27 cellular contexts compared by ENCODE assay signal in genomic region chr15:32991544-32992192, GRCh38.
A peak's percentile ranks its signal among the peaks of the same experiment; 100 is the strongest.
DNase-seq lines count a peak whose midpoint lies in the region; FAIRE-seq and TF ChIP-seq lines count a peak whose summit lies in the region.
"Had no signal": no experiment of that assay in that cellular context is flagged by ENCODE, and none has a peak within 500 bp of the region (broad histone marks: within the 10 kb centered on the region; RNA-seq: fewer than 3 reads in every experiment).

No MANE protein-coding gene starts in this region.

- intact Hi-C loops in uterus (cut with DNase I; ENCODE audit: low total_unique reads): loop anchor here (10.0 kb wide), 1 partner anchor 327 kb away; no protein-coding TSS in a partner anchor

- peak; percentile 10 for DNase-seq in NCI-H2227 (lab: John Stamatoyannopoulos, UW; ENCODE audit: unreplicated experiment)
- DNase-seq in uterus: peak; percentile 20 to 28
- no peak for DNase-seq in EL
- no peak for DNase-seq in NCI-H187 (lab: John Stamatoyannopoulos, UW)
- DNase-seq in SIG-M5 treated with dmso at 0.1 percent for 504 hours (lab: John Stamatoyannopoulos, UW; ENCODE audit: unreplicated experiment): no peak
- DNase-seq: AML-193; Caco-2; CD4-positive, alpha-beta memory T cell; DMS 273 treated with DMSO at 0.1 percent for 48 hours; DMS79; GF-D8; Kasumi-1; NCI-H1092 treated with DMSO at 0.1 percent for 48 hours; NCI-H1436; NCI-H187 treated with DMSO at 0.1 percent for 48 hours; NCI-H2107; NCI-H446 treated with DMSO at 0.1 percent for 48 hours; SIG-M5; SK-N-SH; SW 1271 had no signal

- no peaks in the 10 kb centered on the region for H3K9me3 ChIP-seq in uterus
- H3K9me3 ChIP-seq: Caco-2, SK-N-SH had no signal

- no peak for TF ChIP-seq CTCF in uterus (IDR thresholded peaks at IDR 0.05)

- H3K27ac ChIP-seq in ACC112 (ENCODE audit: low read depth, low read length) (no peak overlapping the region), uterus (peak overlapping the region in 1 of 2 donors; percentile 7)
- H3K27ac ChIP-seq: BLaER1 treated with 17β-estradiol and CSF1 and Interleukin-3, amounts not matched to agents 10 nM and 100 nM had no signal

- peak; percentile 41 for FAIRE-seq in islet of Langerhans (lab: Jason Lieb, UNC)
- FAIRE-seq: GM12892, HepG2, K562, RCC 7860 had no signal

- H3K36me3 ChIP-seq in ACC112 (ENCODE audit: insufficient read depth, low read length) (no peaks in the 10 kb centered on the region), uterus (no peaks in the 10 kb centered on the region)

- H3K4me3 ChIP-seq in ACC112 (ENCODE audit: low read depth, low read length) (no peak overlapping the region), uterus (no peak overlapping the region)
- H3K4me3 ChIP-seq: BLaER1 treated with 17β-estradiol and CSF1 and Interleukin-3, amounts not matched to agents 10 nM and 100 nM; K562 had no signal

- peak overlapping the region; percentile 29 for H2AFZ ChIP-seq in ACC112 (ENCODE audit: low read length, unreplicated experiment)

- no peak for TF ChIP-seq POLR2A in uterus (IDR thresholded peaks at IDR 0.05)

- H3K79me2 ChIP-seq in ACC112 (ENCODE audit: control insufficient read depth, insufficient read depth, low read length, unreplicated experiment): no peaks in the 10 kb centered on the region

- peaks cover 6% of the 10 kb centered on the region for H3K4me1 ChIP-seq in ACC112 (ENCODE audit: control insufficient read depth, insufficient read depth, low read length, unreplicated experiment)
- H3K4me1 ChIP-seq in uterus: peaks cover 0 to 4% of the 10 kb centered on the region in 2 donors
- H3K4me1 ChIP-seq: BLaER1 treated with 17β-estradiol and CSF1 and Interleukin-3, amounts not matched to agents 10 nM and 100 nM; Caco-2 had no signal

- H3K27me3 ChIP-seq in ACC112 (ENCODE audit: insufficient read depth, low read length): no peaks in the 10 kb centered on the region
- H3K27me3 ChIP-seq in uterus: no peaks in the 10 kb centered on the region
- H3K27me3 ChIP-seq: BLaER1 treated with 17β-estradiol and CSF1 and Interleukin-3, amounts not matched to agents 10 nM and 100 nM had no signal

Comparison
In these comparisons a context has a peak if more than half of its experiments do, and no peak if none do; other contexts are left out.
1. DNase-seq: peak in NCI-H2227 (single experiment) and uterus (2 of 2); none in EL (single experiment), NCI-H187 (0 of 2) and SIG-M5 treated with dmso at 0.1 percent for 504 hours (single experiment).